Comparison of ENCODE assay signal across 8 cellular contexts in genomic region chr19:3986260-3987041, GRCh38. TPM values are rescaled to one million over a fixed set of nuclear protein-coding genes. Genes with fewer than 3 reads are reported as not detected.
DNase-seq lines count a peak whose midpoint lies in the region; TF ChIP-seq lines count a peak whose summit lies in the region.

No MANE protein-coding gene starts in this region.

- TF ChIP-seq CTCF in HEK293 (tag by site-specific recombination; IDR thresholded peaks at IDR 0.05) (peak; percentile 22; the same call in 1 of the 2 replicates), endothelial cell (IDR thresholded peaks at IDR 0.05; ENCODE audit: unreplicated experiment) (peak; percentile 23), mesothelial cell of epicardium (IDR thresholded peaks at IDR 0.05; ENCODE audit: unreplicated experiment) (peak; percentile 45), suprapubic skin (IDR thresholded peaks at IDR 0.05) (peak; percentile 51 to 54)

- no peak for TF ChIP-seq EP300 in suprapubic skin (IDR thresholded peaks at IDR 0.05)

- 7% methylated on average over 21 of the region's 21 CpGs for WGBS in suprapubic skin

- peak overlapping the region; percentile 88 to 100 (median 100) for H3K4me3 ChIP-seq in BLaER1 treated with 17β-estradiol and CSF1 and Interleukin-3, amounts not matched to agents 10 nM and 100 nM
- H3K4me3 ChIP-seq in HEK293 (ENCODE audit: low read depth, low read length), result peak overlapping the region; percentile 25
- peak overlapping the region; percentile 99 for H3K4me3 ChIP-seq in suprapubic skin

- no peaks in the 10 kb centered on the region for H3K27me3 ChIP-seq in BLaER1 treated with 17β-estradiol and CSF1 and Interleukin-3, amounts not matched to agents 10 nM and 100 nM
- no peaks in the 10 kb centered on the region for H3K27me3 ChIP-seq in suprapubic skin

- peak overlapping the region; percentile 84 to 100 (median 97) for H3K4me2 ChIP-seq in BLaER1 treated with 17β-estradiol and CSF1 and Interleukin-3, amounts not matched to agents 10 nM and 100 nM

- H3K9me3 Mint-ChIP-seq in activated CD4-positive, alpha-beta T cell treated with anti-CD3 and anti-CD28 coated beads, Interleukin-2, amount 10 ng/mL, durations not matched to agents 7 days and 5 days, result no peaks in the 10 kb centered on the region
- H3K9me3 Mint-ChIP-seq in endothelial cell (ENCODE audit: unreplicated experiment) (no peaks in the 10 kb centered on the region), mesothelial cell of epicardium (no peaks in the 10 kb centered on the region)

- peaks cover 53% of the 10 kb centered on the region for H3K4me1 Mint-ChIP-seq in activated CD4-positive, alpha-beta T cell treated with anti-CD3 and anti-CD28 coated beads, Interleukin-2, amount 10 ng/mL, durations not matched to agents 7 days and 5 days
- H3K4me1 Mint-ChIP-seq in endothelial cell (ENCODE audit: unreplicated experiment) (peaks cover 27% of the 10 kb centered on the region), mesothelial cell of epicardium (peaks cover 40% of the 10 kb centered on the region)

- H3K27me3 Mint-ChIP-seq in activated CD4-positive, alpha-beta T cell treated with anti-CD3 and anti-CD28 coated beads, Interleukin-2, amount 10 ng/mL, durations not matched to agents 7 days and 5 days, result no peaks in the 10 kb centered on the region
- H3K27me3 Mint-ChIP-seq in endothelial cell (ENCODE audit: unreplicated experiment), result peaks cover 17% of the 10 kb centered on the region
- H3K27me3 Mint-ChIP-seq in mesothelial cell of epicardium (ENCODE audit: low read depth), result peaks cover 4% of the 10 kb centered on the region

- H3K4me3 Mint-ChIP-seq in activated CD4-positive, alpha-beta T cell treated with anti-CD3 and anti-CD28 coated beads, Interleukin-2, amount 10 ng/mL, durations not matched to agents 7 days and 5 days, result peak overlapping the region; percentile 94
- H3K4me3 Mint-ChIP-seq in endothelial cell (ENCODE audit: unreplicated experiment) (peak overlapping the region; percentile 99), mesothelial cell of epicardium (peak overlapping the region; percentile 99)

- peak overlapping the region; percentile 11 to 99 (median 98); a peak in 21 of 22 replicates for H3K27ac ChIP-seq in BLaER1 treated with 17β-estradiol and CSF1 and Interleukin-3, amounts not matched to agents 10 nM and 100 nM
- H3K27ac ChIP-seq in HEK293 (ENCODE audit: extremely low read depth, low read depth, low read length) (peak overlapping the region; percentile 100), suprapubic skin (peak overlapping the region; percentile 98)

- H3K4me1 ChIP-seq in BLaER1 treated with 17β-estradiol and CSF1 and Interleukin-3, amounts not matched to agents 10 nM and 100 nM, result peaks cover 41 to 64% (median 54%) of the 10 kb centered on the region in 10 experiments
- H3K4me1 ChIP-seq in HEK293 (ENCODE audit: control insufficient read depth, insufficient read depth, low read length) (peaks cover 11% of the 10 kb centered on the region; the same call in 1 of the 2 replicates), suprapubic skin (peaks cover 64% of the 10 kb centered on the region)

- DNase-seq in NCI-H510A (lab: John Stamatoyannopoulos, UW), result peak; percentile 80
- DNase-seq in activated CD4-positive, alpha-beta T cell treated with anti-CD3 and anti-CD28 coated beads, Interleukin-2, amount 10 ng/mL, durations not matched to agents 7 days and 5 days, result peak; percentile 81
- no peak for DNase-seq in endothelial cell (ENCODE audit: low spot score)
- no peak for DNase-seq in mesothelial cell of epicardium (ENCODE audit: low spot score in 2 of 2, unreplicated experiment in 2 of 2)
- no peak for DNase-seq in suprapubic skin (ENCODE audit: low spot score in 2 of 2)
- no peak for DNase-seq in OCI-M2 (lab: John Stamatoyannopoulos, UW; ENCODE audit: unreplicated experiment)

- H4K20me1 ChIP-seq in BLaER1 treated with 17β-estradiol and CSF1 and Interleukin-3, amounts not matched to agents 10 nM and 100 nM, result peaks cover 36 to 38% (median 37%) of the 10 kb centered on the region in 11 experiments

- no peaks in the 10 kb centered on the region; a peak in 1 of 22 replicates for H3K9me3 ChIP-seq in BLaER1 treated with 17β-estradiol and CSF1 and Interleukin-3, amounts not matched to agents 10 nM and 100 nM (replicated peaks in 1 of 11)
- no peaks in the 10 kb centered on the region for H3K9me3 ChIP-seq in HEK293 (ENCODE audit: control insufficient read depth, insufficient read depth, low read depth, low read length)
- H3K9me3 ChIP-seq in suprapubic skin, result no peaks in the 10 kb centered on the region

- peaks cover 32 to 34% (median 33%) of the 10 kb centered on the region in 11 experiments for H3K36me3 ChIP-seq in BLaER1 treated with 17β-estradiol and CSF1 and Interleukin-3, amounts not matched to agents 10 nM and 100 nM
- peaks cover 11 to 35% of the 10 kb centered on the region in 2 experiments for H3K36me3 ChIP-seq in HEK293 (ENCODE audit: control insufficient read depth in 2 of 2, insufficient read depth in 1 of 2, low read length in 2 of 2)
- peaks cover 28% of the 10 kb centered on the region for H3K36me3 ChIP-seq in suprapubic skin

- H3K9ac ChIP-seq in BLaER1 treated with 17β-estradiol and CSF1 and Interleukin-3, amounts not matched to agents 10 nM and 100 nM, result peak overlapping the region; percentile 97 to 100 (median 98)

- TF ChIP-seq POLR2A in suprapubic skin (IDR thresholded peaks at IDR 0.05), result no peak

- H3K36me3 Mint-ChIP-seq in activated CD4-positive, alpha-beta T cell treated with anti-CD3 and anti-CD28 coated beads, Interleukin-2, amount 10 ng/mL, durations not matched to agents 7 days and 5 days (ENCODE audit: low read depth), result peaks cover 35% of the 10 kb centered on the region
- H3K36me3 Mint-ChIP-seq in endothelial cell (ENCODE audit: low read depth, unreplicated experiment) (peaks cover 25% of the 10 kb centered on the region), mesothelial cell of epicardium (peaks cover 21% of the 10 kb centered on the region)

- POLR2A ChIA-PET in HEK293 (lab: Yijun Ruan, JAX), result interaction anchor here (1.1 to 8.3 kb wide), 8 partner anchors 10 to 224 kb away, joined by 5 to 258 read pairs (median 7); partner anchors contain the start of genes DAPK3 and MRPL54
- POLR2A ChIA-PET in activated CD4-positive, alpha-beta T cell treated with anti-CD3 and anti-CD28 coated beads, Interleukin-2, amount 10 ng/mL, durations not matched to agents 7 days and 5 days (lab: Charles Lee), result no interaction called here

- peak overlapping the region; percentile 95 for H3K27ac Mint-ChIP-seq in activated CD4-positive, alpha-beta T cell treated with anti-CD3 and anti-CD28 coated beads, Interleukin-2, amount 10 ng/mL, durations not matched to agents 7 days and 5 days
- H3K27ac Mint-ChIP-seq in endothelial cell (ENCODE audit: unreplicated experiment) (peak overlapping the region; percentile 76), mesothelial cell of epicardium (peak overlapping the region; percentile 95)

- CTCF ChIA-PET in HEK293 (lab: Yijun Ruan, JAX), result interaction anchor here (0.9 to 1.9 kb wide), 10 partner anchors 11 to 215 kb away, joined by 3 to 13 read pairs (median 5); partner anchors contain the start of genes NMRK2 and PIAS4
- CTCF ChIA-PET in activated CD4-positive, alpha-beta T cell treated with anti-CD3 and anti-CD28 coated beads, Interleukin-2, amount 10 ng/mL, durations not matched to agents 7 days and 5 days (lab: Charles Lee), result interaction anchor here (0.5 to 2.1 kb wide), 8 partner anchors 14 to 298 kb away, joined by 3 to 9 read pairs (median 3); partner anchors contain the start of gene MRPL54

TF ChIP-seq in HEK293, 187 proteins besides CTCF, POLR2A, EP300 and RAD21 (continues in another document):
- TF ChIP-seq ZNF239 (tag by site-specific recombination; IDR thresholded peaks at IDR 0.05) (no peak), ZNF391 (tag by site-specific recombination; IDR thresholded peaks at IDR 0.05; ENCODE audit: borderline replicate concordance, low read depth) (no peak), ZNF132 (tag by site-specific recombination; IDR thresholded peaks at IDR 0.05; ENCODE audit: borderline replicate concordance) (no peak), ZNF324 (tag by site-specific recombination; IDR thresholded peaks at IDR 0.05) (peak; percentile 73), ZNF571 (tag by site-specific recombination; IDR thresholded peaks at IDR 0.05) (no peak), INSM2 (tag by site-specific recombination; IDR thresholded peaks at IDR 0.05) (0 out of 2 replicates have a peak, but pooled peaks have one; percentile 16), ZEB2 (tag by site-specific recombination; IDR thresholded peaks at IDR 0.05) (peak; percentile 86)

RNA-seq across cellular contexts. Expression of gene EEF2, which starts 1.2 kb away (rescaled TPM):
- 1,000 to 10,000 TPM; 1,428 to 1,492 TPM for total RNA-seq in activated CD4-positive, alpha-beta T cell treated with anti-CD3 and anti-CD28 coated beads, Interleukin-2, amount 10 ng/mL, durations not matched to agents 7 days and 5 days
- 2,896 TPM for total RNA-seq in endothelial cell (ENCODE audit: unreplicated experiment)
- 2,808 to 2,923 TPM (median 2,892 TPM) in 3 replicates for total RNA-seq in mesothelial cell of epicardium
- total RNA-seq in suprapubic skin, result 1,000 to 10,000 TPM; 1,423 to 2,137 (median 2,023) TPM

RNA-seq across cellular contexts. Expression of gene DAPK3, which starts 15.6 kb away (rescaled TPM):
- total RNA-seq in activated CD4-positive, alpha-beta T cell treated with anti-CD3 and anti-CD28 coated beads, Interleukin-2, amount 10 ng/mL, durations not matched to agents 7 days and 5 days, result 10 to 100 TPM; 35.5 to 41.8 TPM
- total RNA-seq in endothelial cell (ENCODE audit: unreplicated experiment), result 316 TPM
- 127 to 135 TPM (median 131 TPM) in 3 replicates for total RNA-seq in mesothelial cell of epicardium
- 10 to 100 TPM; 56.5 to 71.8 (median 61.7) TPM for total RNA-seq in suprapubic skin

RNA-seq across cellular contexts. Expression of gene PIAS4, which starts 21.1 kb away (rescaled TPM):
- total RNA-seq in activated CD4-positive, alpha-beta T cell treated with anti-CD3 and anti-CD28 coated beads, Interleukin-2, amount 10 ng/mL, durations not matched to agents 7 days and 5 days, result 10 to 100 TPM; 33.3 to 40.4 TPM
- total RNA-seq in endothelial cell (ENCODE audit: unreplicated experiment), result 41.2 TPM
- total RNA-seq in mesothelial cell of epicardium, result 47.9 to 50.1 TPM (median 48.0 TPM) in 3 replicates
- 10 to 100 TPM; 17.1 to 28.7 (median 22.6) TPM for total RNA-seq in suprapubic skin

RNA-seq across cellular contexts. Expression of gene NMRK2, which starts 53.6 kb away (rescaled TPM):
- not detected for total RNA-seq in activated CD4-positive, alpha-beta T cell treated with anti-CD3 and anti-CD28 coated beads, Interleukin-2, amount 10 ng/mL, durations not matched to agents 7 days and 5 days
- total RNA-seq in endothelial cell (ENCODE audit: unreplicated experiment) (1.4 TPM), mesothelial cell of epicardium (not detected in 3 replicates), suprapubic skin (not detected)

Comparison
In these comparisons a context has a peak if more than half of its experiments do, and no peak if none do; other contexts are left out.
1. H3K4me3 ChIP-seq: peak in every context shown above with its lines; median percentile 100 in BLaER1 treated with 17β-estradiol and CSF1 and Interleukin-3, amounts not matched to agents 10 nM and 100 nM; 99 in suprapubic skin; 25 in HEK293.
2. DNase-seq: peak in NCI-H510A (single experiment) and activated CD4-positive, alpha-beta T cell treated with anti-CD3 and anti-CD28 coated beads, Interleukin-2, amount 10 ng/mL, durations not matched to agents 7 days and 5 days (single experiment); none in endothelial cell (single experiment), mesothelial cell of epicardium (0 of 2), suprapubic skin (0 of 2) and OCI-M2 (single experiment).
3. Peak in every context shown above with its lines, with median percentiles within 50 percentile points of each other: H3K27ac ChIP-seq, CTCF ChIP-seq, H3K27ac Mint-ChIP-seq and H3K4me3 Mint-ChIP-seq.